ENCODE assay signal across 12 cellular contexts in genomic region chr9:128243486-128244415, GRCh38. TPM values are rescaled to one million over a fixed set of nuclear protein-coding genes. Genes with fewer than 3 reads are reported as not detected.
DNase-seq lines count a peak whose midpoint lies in the region; ATAC-seq and TF ChIP-seq lines count a peak whose summit lies in the region.
"Had no signal": no experiment of that assay in that cellular context is flagged by ENCODE, and none has a peak within 500 bp of the region (broad histone marks: within the 10 kb centered on the region; RNA-seq: fewer than 3 reads in every experiment).

No MANE protein-coding gene starts in this region.

- H3K27ac Mint-ChIP-seq in chondrocyte (ENCODE audit: unreplicated experiment) = peak overlapping the region; percentile 69
- peak overlapping the region in 2 of 6 donors; percentile 29 to 44 for H3K27ac Mint-ChIP-seq in immature natural killer cell
- no peak overlapping the region for H3K27ac Mint-ChIP-seq in activated T-cell treated with anti-CD3 and anti-CD28 coated beads, Interleukin-2, amount 50 U/mL, for 72 hours
- H3K27ac Mint-ChIP-seq: stimulated activated naive CD8-positive, alpha-beta T cell treated with anti-CD3 and anti-CD28 coated beads, Interleukin-15, Interleukin-2, amounts not matched to agents 100 ng/mL and 50 ng/mL, for 24 hours had no signal

- no peak overlapping the region for H3K27ac ChIP-seq in HEK293 (ENCODE audit: extremely low read depth, low read depth, low read length)
- H3K27ac ChIP-seq in hepatocyte = peak overlapping the region; percentile 100
- H3K27ac ChIP-seq in stomach = peak overlapping the region; percentile 34 to 75 (median 67)

- H3K27me3 Mint-ChIP-seq in chondrocyte (ENCODE audit: low read depth) = no peaks in the 10 kb centered on the region
- H3K27me3 Mint-ChIP-seq in immature natural killer cell (ENCODE audit: low read depth in 3 of 3) = peaks cover 5 to 9% (median 7%) of the 10 kb centered on the region in 3 donors
- H3K27me3 Mint-ChIP-seq in activated T-cell treated with anti-CD3 and anti-CD28 coated beads, Interleukin-2, amount 50 U/mL, for 72 hours (ENCODE audit: low read depth) = peaks cover 18% of the 10 kb centered on the region

- H3K36me3 Mint-ChIP-seq in chondrocyte (ENCODE audit: low read depth) (peaks cover 13% of the 10 kb centered on the region), immature natural killer cell (no peaks in the 10 kb centered on the region)
- H3K36me3 Mint-ChIP-seq in activated T-cell treated with anti-CD3 and anti-CD28 coated beads, Interleukin-2, amount 50 U/mL, for 72 hours (ENCODE audit: insufficient read depth in 2 of 2) = no peaks in the 10 kb centered on the region

- no peaks in the 10 kb centered on the region for H3K9me2 ChIP-seq in hepatocyte (replicated peaks; ENCODE audit: insufficient read depth)

- TF ChIP-seq CTCF in HEK293 (tag by site-specific recombination; IDR thresholded peaks at IDR 0.05) (no peak), chondrocyte (IDR thresholded peaks at IDR 0.05) (no peak), hepatocyte (IDR thresholded peaks at IDR 0.05; ENCODE audit: poor library complexity) (no peak), stomach (IDR thresholded peaks at IDR 0.05) (no peak)

- H3K36me3 ChIP-seq in HEK293 (ENCODE audit: control insufficient read depth in 2 of 2, insufficient read depth in 1 of 2, low read length in 2 of 2) = peaks cover 0 to 27% of the 10 kb centered on the region in 2 experiments; a peak in 1 of 3 replicates
- H3K36me3 ChIP-seq in hepatocyte (replicated peaks; ENCODE audit: insufficient read depth, low read depth) = no peaks in the 10 kb centered on the region
- H3K36me3 ChIP-seq in stomach = peaks cover 0 to 5% (median 0%) of the 10 kb centered on the region in 4 donors

- no peaks in the 10 kb centered on the region for H3K9me3 ChIP-seq in HEK293 (ENCODE audit: control insufficient read depth, insufficient read depth, low read depth, low read length)
- no peaks in the 10 kb centered on the region for H3K9me3 ChIP-seq in hepatocyte (ENCODE audit: low read depth)
- no peaks in the 10 kb centered on the region for H3K9me3 ChIP-seq in stomach
- H3K9me3 ChIP-seq: mucosa of descending colon had no signal

- POLR2A ChIA-PET in HEK293 (lab: Yijun Ruan, JAX) = no interaction called here

- H3K27me3 ChIP-seq in hepatocyte (no peaks in the 10 kb centered on the region), stomach (peaks cover 0 to 31% (median 10%) of the 10 kb centered on the region in 3 donors)

- no peak overlapping the region for H2AFZ ChIP-seq in hepatocyte

- peaks cover 29% of the 10 kb centered on the region for H3K4me1 Mint-ChIP-seq in chondrocyte (ENCODE audit: low read depth)
- H3K4me1 Mint-ChIP-seq in immature natural killer cell = peaks cover 12 to 18% of the 10 kb centered on the region in 2 donors
- no peaks in the 10 kb centered on the region for H3K4me1 Mint-ChIP-seq in activated T-cell treated with anti-CD3 and anti-CD28 coated beads, Interleukin-2, amount 50 U/mL, for 72 hours (ENCODE audit: low read depth)

- no peaks in the 10 kb centered on the region for H3K79me2 ChIP-seq in hepatocyte

- TF ChIP-seq POLR2A in stomach (IDR thresholded peaks at IDR 0.05) = no peak

- H3K4me1 ChIP-seq in HEK293 (ENCODE audit: control insufficient read depth, insufficient read depth, low read length) (no peaks in the 10 kb centered on the region), hepatocyte (ENCODE audit: insufficient read depth) (peaks cover 30% of the 10 kb centered on the region), stomach (peaks cover 6 to 23% (median 18%) of the 10 kb centered on the region in 4 donors)

- CTCF ChIA-PET in HEK293 (lab: Yijun Ruan, JAX) = interaction anchor here (0.6 kb wide), 2 partner anchors 10 to 126 kb away, joined by 3 to 4 read pairs; no protein-coding TSS in a partner anchor

- no peak for DNase-seq in chondrocyte (ENCODE audit: low spot score)
- peak; percentile 52 for DNase-seq in hepatocyte (ENCODE audit: low spot score)
- DNase-seq in stomach = no peak
- no peak for DNase-seq in immature natural killer cell
- DNase-seq in activated T-cell treated with anti-CD3 and anti-CD28 coated beads, Interleukin-2, amount 50 U/mL, for 72 hours = no peak
- DNase-seq in amygdala (lab: John Stamatoyannopoulos, UW) = no peak
- DNase-seq in NCI-H1105 treated with DMSO at 0.1 percent for 48 hours (lab: John Stamatoyannopoulos, UW) = no peak
- DNase-seq: mucosa of descending colon, NCI-H1092, NCI-H774 had no signal

- H3K4me3 ChIP-seq in HEK293 (ENCODE audit: low read depth, low read length) (no peak overlapping the region), hepatocyte (peak overlapping the region; percentile 37), stomach (peak overlapping the region; percentile 22 to 30 (median 29))
- H3K4me3 ChIP-seq: mucosa of descending colon had no signal

- H3K9me3 Mint-ChIP-seq in chondrocyte (ENCODE audit: low read depth) = no peaks in the 10 kb centered on the region
- no peaks in the 10 kb centered on the region for H3K9me3 Mint-ChIP-seq in immature natural killer cell
- H3K9me3 Mint-ChIP-seq in activated T-cell treated with anti-CD3 and anti-CD28 coated beads, Interleukin-2, amount 50 U/mL, for 72 hours = no peaks in the 10 kb centered on the region
- H3K9me3 Mint-ChIP-seq: stimulated activated naive CD8-positive, alpha-beta T cell treated with anti-CD3 and anti-CD28 coated beads, Interleukin-15, Interleukin-2, amounts not matched to agents 100 ng/mL and 50 ng/mL, for 24 hours had no signal

- no peak for ATAC-seq in activated T-cell treated with anti-CD3 and anti-CD28 coated beads, Interleukin-2, amount 50 U/mL, for 72 hours (replicated peaks in 1 of 2)

- no peaks in the 10 kb centered on the region for H4K20me1 ChIP-seq in hepatocyte (ENCODE audit: insufficient read depth, poor library complexity, severe bottlenecking)

- WGBS in hepatocyte (ENCODE audit: low lambda C conversion rate, missing lambda C conversion rate) = 58% methylated on average over 9 of the region's 13 CpGs
- 39 to 61% (median 58%) methylated on average over 7 to 13 of the region's 13 CpGs for WGBS in stomach, 5 donors

- intact Hi-C loops in stomach (cut with DNase I; ENCODE audit: low total_unique reads) = no loop called here

- H3K4me2 ChIP-seq in hepatocyte = peak overlapping the region; percentile 78

- H3K4me3 Mint-ChIP-seq in chondrocyte (ENCODE audit: unreplicated experiment) (peak overlapping the region; percentile 62), immature natural killer cell (no peak overlapping the region)
- H3K4me3 Mint-ChIP-seq in activated T-cell treated with anti-CD3 and anti-CD28 coated beads, Interleukin-2, amount 50 U/mL, for 72 hours = no peak overlapping the region
- H3K4me3 Mint-ChIP-seq: stimulated activated naive CD8-positive, alpha-beta T cell treated with anti-CD3 and anti-CD28 coated beads, Interleukin-15, Interleukin-2, amounts not matched to agents 100 ng/mL and 50 ng/mL, for 24 hours had no signal

- TF ChIP-seq EP300 in stomach (IDR thresholded peaks at IDR 0.05) = no peak

TF ChIP-seq in HEK293, 187 proteins besides CTCF, POLR2A, EP300 and RAD21:
- TF ChIP-seq ZNF23 (tag by site-specific recombination; IDR thresholded peaks at IDR 0.05; ENCODE audit: borderline replicate concordance) = no peak
- peak; percentile 93 for TF ChIP-seq EGR2 (tag by site-specific recombination; IDR thresholded peaks at IDR 0.05; ENCODE audit: low read depth)
- TF ChIP-seq ZIC2 (tag by site-specific recombination; IDR thresholded peaks at IDR 0.05) = peak; percentile 65
- peak; percentile 48 for TF ChIP-seq GLIS2 (tag by site-specific recombination; IDR thresholded peaks at IDR 0.05)
- TF ChIP-seq GLIS1 (tag by site-specific recombination; IDR thresholded peaks at IDR 0.05) = peak; percentile 76
- peak; percentile 92 for TF ChIP-seq ZFHX2 (tag by site-specific recombination; conservative IDR thresholded peaks at IDR 0.05)

RNA-seq across cellular contexts. Expression of gene GOLGA2, which starts 32.1 kb away (rescaled TPM):
- total RNA-seq in chondrocyte (201 to 243 TPM (median 210 TPM) in 3 replicates), hepatocyte (76.4 and 79.9 TPM in 2 replicates), stomach (100 to 1,000 TPM in 2 of 5 donors, 10 to 100 TPM in 3; 48.4 to 204 (median 92.7) TPM)
- polyA plus RNA-seq in hepatocyte (37.6 and 59.2 TPM in 2 replicates), stomach (10 to 100 TPM; 54.3 to 62.3 (median 60.1) TPM), immature natural killer cell (10 to 100 TPM in 1 of 3 donors, 1 to 10 TPM in 2; 4.3 to 11.7 (median 4.9) TPM)
- 10 to 100 TPM; 44.9 to 54.4 TPM for total RNA-seq in activated T-cell treated with anti-CD3 and anti-CD28 coated beads, Interleukin-2, amount 50 U/mL, for 72 hours

RNA-seq across cellular contexts. Expression of gene SWI5, which starts 32.3 kb away (rescaled TPM):
- 29.4 to 33.7 TPM (median 31.7 TPM) in 3 replicates for total RNA-seq in chondrocyte
- 29.0 and 33.0 TPM in 2 replicates for total RNA-seq in hepatocyte
- 55.7 and 58.4 TPM in 2 replicates for polyA plus RNA-seq in hepatocyte
- total RNA-seq in stomach = 10 to 100 TPM in 2 of 5 donors, 1 to 10 TPM in 1, not detected in 2; 8.1 to 61.3 (median 13.0) TPM
- 10 to 100 TPM; 31.8 to 36.5 (median 34.1) TPM for polyA plus RNA-seq in stomach
- polyA plus RNA-seq in immature natural killer cell = 10 to 100 TPM; 20.9 to 23.3 (median 21.5) TPM
- 10 to 100 TPM; 20.1 to 25.4 TPM for total RNA-seq in activated T-cell treated with anti-CD3 and anti-CD28 coated beads, Interleukin-2, amount 50 U/mL, for 72 hours

RNA-seq across cellular contexts. Expression of gene DNM1, which starts 40.6 kb away (rescaled TPM):
- total RNA-seq in chondrocyte (87.0 to 127 TPM (median 91.9 TPM) in 3 replicates), hepatocyte (13.4 and 14.4 TPM in 2 replicates), stomach (10 to 100 TPM; 20.1 to 60.8 (median 25.0) TPM)
- polyA plus RNA-seq in hepatocyte (37.2 and 40.6 TPM in 2 replicates), stomach (1 to 10 TPM; 2.3 to 4.8 (median 3.5) TPM), immature natural killer cell (under 1 TPM in 2 of 3 donors, not detected in 1; 0.32 to 0.47 TPM)
- total RNA-seq in activated T-cell treated with anti-CD3 and anti-CD28 coated beads, Interleukin-2, amount 50 U/mL, for 72 hours = 1 to 10 TPM in 1 of 2 donors, under 1 TPM in 1; 0.86 to 2.4 TPM

RNA-seq across cellular contexts. Expression of gene CIZ1, which starts 52.4 kb away (rescaled TPM):
- total RNA-seq in chondrocyte (130 to 147 TPM (median 140 TPM) in 3 replicates), hepatocyte (31.0 and 31.1 TPM in 2 replicates), stomach (100 to 1,000 TPM in 1 of 5 donors, 10 to 100 TPM in 4; 15.2 to 217 (median 62.2) TPM)
- polyA plus RNA-seq in hepatocyte (85.6 and 91.0 TPM in 2 replicates), stomach (10 to 100 TPM; 41.0 to 62.7 (median 49.0) TPM), immature natural killer cell (10 to 100 TPM in 1 of 3 donors, 1 to 10 TPM in 2; 4.4 to 36.4 (median 9.1) TPM)
- 100 to 1,000 TPM; 161 to 203 TPM for total RNA-seq in activated T-cell treated with anti-CD3 and anti-CD28 coated beads, Interleukin-2, amount 50 U/mL, for 72 hours
